In genomic region chr4:106681381-106681921, GRCh38 we compare ENCODE assay signal across 28 cellular contexts.
"Had no signal": no experiment of that assay in that cellular context is flagged by ENCODE, and none has a peak within 500 bp of the region (broad histone marks: within the 10 kb centered on the region; RNA-seq: fewer than 3 reads in every experiment).

No MANE protein-coding gene starts in this region.

- H3K36me3 Mint-ChIP-seq: activated CD8-positive, alpha-beta memory T cell treated with anti-CD3 and anti-CD28 coated beads, Interleukin-2, amount 10 ng/mL, durations not matched to agents 7 days and 5 days; activated naive CD4-positive, alpha-beta T cell treated with anti-CD3 and anti-CD28 coated beads, Interleukin-2, amount 10 ng/mL, durations not matched to agents 7 days and 5 days; activated naive CD8-positive, alpha-beta T cell treated with anti-CD3 and anti-CD28 coated beads for 36 hours had no signal

- H3K4me1 Mint-ChIP-seq: activated naive CD4-positive, alpha-beta T cell treated with anti-CD3 and anti-CD28 coated beads, Interleukin-2, amount 10 ng/mL, durations not matched to agents 7 days and 5 days; activated naive CD8-positive, alpha-beta T cell treated with anti-CD3 and anti-CD28 coated beads for 36 hours had no signal

- H3K27me3 Mint-ChIP-seq: activated CD8-positive, alpha-beta memory T cell treated with anti-CD3 and anti-CD28 coated beads, Interleukin-2, amount 10 ng/mL, durations not matched to agents 7 days and 5 days; activated naive CD4-positive, alpha-beta T cell treated with anti-CD3 and anti-CD28 coated beads, Interleukin-2, amount 10 ng/mL, durations not matched to agents 7 days and 5 days; activated naive CD8-positive, alpha-beta T cell treated with anti-CD3 and anti-CD28 coated beads for 36 hours; activated T-cell treated with anti-CD3 and anti-CD28 coated beads, Interleukin-2, amount 50 U/mL, for 24 hours had no signal

- H3K27ac Mint-ChIP-seq: activated CD8-positive, alpha-beta memory T cell treated with anti-CD3 and anti-CD28 coated beads, Interleukin-2, amount 10 ng/mL, durations not matched to agents 7 days and 5 days; activated naive CD4-positive, alpha-beta T cell treated with anti-CD3 and anti-CD28 coated beads, Interleukin-2, amount 10 ng/mL, durations not matched to agents 7 days and 5 days; activated naive CD8-positive, alpha-beta T cell treated with anti-CD3 and anti-CD28 coated beads for 36 hours; activated T-cell treated with anti-CD3 and anti-CD28 coated beads, Interleukin-2, amount 50 U/mL, for 24 hours; activated T-helper 1 cell treated with anti-CD3 and anti-CD28 coated beads, Interleukin-12 subunit alpha, Interleukin-12 subunit beta, Interleukin-2, Interleukin-4 antibody, amounts not matched to agents 30 ng/mL and 10 ng/mL and 1 ng/mL, durations not matched to agents 14 hours and 24 hours and 36 hours; T-helper 2 cell treated with Interferon-gamma antibody and Interleukin-4, amounts not matched to agents 5 μg/mL and 100 μg/mL, for 36 hours had no signal

- H3K4me3 Mint-ChIP-seq: activated CD8-positive, alpha-beta memory T cell treated with anti-CD3 and anti-CD28 coated beads, Interleukin-2, amount 10 ng/mL, durations not matched to agents 7 days and 5 days; activated naive CD4-positive, alpha-beta T cell treated with anti-CD3 and anti-CD28 coated beads, Interleukin-2, amount 10 ng/mL, durations not matched to agents 7 days and 5 days; activated naive CD8-positive, alpha-beta T cell treated with anti-CD3 and anti-CD28 coated beads for 36 hours; activated T-cell treated with anti-CD3 and anti-CD28 coated beads, Interleukin-2, amount 50 U/mL, for 24 hours; activated T-helper 1 cell treated with anti-CD3 and anti-CD28 coated beads, Interleukin-12 subunit alpha, Interleukin-12 subunit beta, Interleukin-2, Interleukin-4 antibody, amounts not matched to agents 30 ng/mL and 10 ng/mL and 1 ng/mL, durations not matched to agents 14 hours and 24 hours and 36 hours; T-helper 2 cell treated with Interferon-gamma antibody and Interleukin-4, amounts not matched to agents 5 μg/mL and 100 μg/mL, for 36 hours had no signal

- DNase-seq: activated CD4-positive, alpha-beta T cell treated with anti-CD3 and anti-CD28 coated beads for 48 hours; activated CD4-positive, alpha-beta T cell treated with anti-CD3 and anti-CD28 coated beads, Interleukin-2, amount 50 U/mL, for 48 hours; activated CD4-positive, CD25-positive, alpha-beta regulatory T cell treated with anti-CD3 and anti-CD28 coated beads, Interleukin-2, amount 50 U/mL, for 72 hours; activated CD8-positive, alpha-beta memory T cell treated with anti-CD3 and anti-CD28 coated beads, Interleukin-2, amount 10 ng/mL, durations not matched to agents 7 days and 5 days; activated effector memory CD4-positive, alpha-beta T cell treated with Interleukin-2 at 50 U/mL for 16 hours; activated naive CD4-positive, alpha-beta T cell treated with anti-CD3 and anti-CD28 coated beads, Interleukin-2, amount 10 ng/mL, durations not matched to agents 7 days and 5 days; activated naive CD8-positive, alpha-beta T cell treated with anti-CD3 and anti-CD28 coated beads for 36 hours; activated T-cell treated with anti-CD3 and anti-CD28 coated beads, Interleukin-2, amount 50 U/mL, for 24 hours; brain microvascular endothelial cell; MG63; MV-4-11; NCI-H1092 treated with DMSO at 0.1 percent for 48 hours; NCI-H1417 treated with DMSO at 0.1 percent for 48 hours; NCI-H1694; NCI-H2029; NCI-H2107; NCI-H2171 treated with DMSO at 0.1 percent for 48 hours; NCI-H345; NCI-H510A; NCI-H526 treated with DMSO at 0.1 percent for 48 hours; NCI-H82; SHP77; SW 1271 had no signal

- H3K36me3 ChIP-seq: brain microvascular endothelial cell, cardiac muscle cell, MG63, SJSA1 had no signal

- H3K9me3 ChIP-seq: MG63, SJSA1 had no signal

- H3K27ac ChIP-seq: brain microvascular endothelial cell, cardiac muscle cell, SJSA1 had no signal

- ATAC-seq: activated CD8-positive, alpha-beta memory T cell treated with anti-CD3 and anti-CD28 coated beads, Interleukin-2, amount 10 ng/mL, durations not matched to agents 7 days and 5 days; SK-N-SH treated with all-trans-retinoic acid at 6 μM for 48 hours had no signal

- H3K4me3 ChIP-seq: cardiac muscle cell, MG63, SJSA1 had no signal

- H3K4me1 ChIP-seq: SJSA1 had no signal

- H3K27me3 ChIP-seq: brain microvascular endothelial cell, cardiac muscle cell, MG63, SJSA1 had no signal
